8 cellular contexts compared by ENCODE assay signal in genomic region chr14:67240168-67240932, GRCh38. TPM values are rescaled to one million over a fixed set of nuclear protein-coding genes. Genes with fewer than 3 reads are reported as not detected.
A peak's percentile ranks its signal among the peaks of the same experiment; 100 is the strongest.
DNase-seq lines count a peak whose midpoint lies in the region; ATAC-seq, FAIRE-seq and TF ChIP-seq lines count a peak whose summit lies in the region.

No MANE protein-coding gene starts in this region.

- no peak overlapping the region for H3K23ac ChIP-seq in H1 (ENCODE audit: insufficient read length)

- 35% methylated on average over 23 of the region's 23 CpGs; no CpG with 5 or more reads in 1 of the 2 experiments for WGBS in H1 (ENCODE audit: extremely low coverage in 1 of 2, insufficient coverage in 1 of 2, insufficient read length in 1 of 2, insufficient replicate concordance in 2 of 2, low coverage in 1 of 2, low lambda C conversion rate in 2 of 2, missing lambda C conversion rate in 1 of 2), 2 experiments

- no peaks in the 10 kb centered on the region for H3K36me3 ChIP-seq in H1 (ENCODE audit: control insufficient read depth in 2 of 4, insufficient read depth in 4 of 4, low read length in 3 of 4)

- peak overlapping the region; percentile 86 to 97 for H3K4me2 ChIP-seq in H1 (ENCODE audit: insufficient read depth in 1 of 2, low read depth in 2 of 2, low read length in 2 of 2)

- TF ChIP-seq EP300 in H1 (IDR thresholded peaks at IDR 0.05; ENCODE audit: borderline replicate concordance in 1 of 2, low read depth in 2 of 2, low read length in 2 of 2), result no peak

- H3K27me3 Mint-ChIP-seq in activated CD4-positive, alpha-beta T cell treated with anti-CD3 and anti-CD28 coated beads for 36 hours, result peaks cover 8% of the 10 kb centered on the region
- H3K27me3 Mint-ChIP-seq in stimulated activated naive B cell treated with anti-CD40 and anti-IgM and Interleukin-4, amounts not matched to agents 10 μg/mL and 1 μg/mL and 100 μg/mL, for 72 hours, result peaks cover 0 to 7% of the 10 kb centered on the region in 2 donors

- H2BK5ac ChIP-seq in H1 (ENCODE audit: low read depth, low read length), result no peak overlapping the region; the same call in 1 of the 2 replicates

- H4K91ac ChIP-seq in H1 (replicated peaks; ENCODE audit: insufficient read length, low read length), result no peak overlapping the region

- no peak for TF ChIP-seq RAD21 in H1 (IDR thresholded peaks at IDR 0.05 in 1 of 2, conservative IDR thresholded peaks at IDR 0.05 in 1 of 2; ENCODE audit: low read depth in 2 of 2, low read length in 2 of 2)

- peak overlapping the region; percentile 62 to 95 (median 85) for H3K4me3 ChIP-seq in H1 (ENCODE audit: extremely low read depth in 1 of 4, insufficient read depth in 2 of 4, low read depth in 3 of 4, low read length in 4 of 4)

- CTCF ChIA-PET in activated CD4-positive, alpha-beta T cell treated with anti-CD3 and anti-CD28 coated beads for 36 hours (lab: Charles Lee), result interaction anchor here (0.7 to 1.4 kb wide), 3 partner anchors 44 to 119 kb away, joined by 4 to 5 read pairs (median 4); partner anchors contain the start of gene ATP6V1D
- CTCF ChIA-PET in H1 (lab: Charles Lee; ENCODE audit: partially characterized antibody), result interaction anchor here (0.6 kb wide), 1 partner anchor 74 kb away, joined by 3 read pairs; no protein-coding TSS in a partner anchor

- DNase-seq in Caki2 (ENCODE audit: low read depth) (peak; percentile 44), LHCN-M2 (ENCODE audit: low read depth) (peak; percentile 51), H1 (ENCODE audit: low read depth in 1 of 2, low spot score in 2 of 2) (peak in 1 of 2 experiments; percentile 57), medulla oblongata (ENCODE audit: extremely low spot score) (peak; percentile 68), D721Med (ENCODE audit: insufficient read length, low spot score) (no peak)
- peak; percentile 49 for DNase-seq in activated CD4-positive, alpha-beta T cell treated with anti-CD3 and anti-CD28 coated beads for 36 hours
- peak; percentile 3 for DNase-seq in stimulated activated naive B cell treated with anti-CD40 and anti-IgM and Interleukin-4, amounts not matched to agents 10 μg/mL and 1 μg/mL and 100 μg/mL, for 72 hours

- in situ Hi-C loops in Caki2 (cut with HindIII; ENCODE audit: low pct_unique_long_range_greater_than_20kb, low sequenced_read_pairs), result no loop called here

- no peaks in the 10 kb centered on the region for H4K20me1 ChIP-seq in H1 (replicated peaks in 1 of 2; ENCODE audit: control insufficient read depth in 1 of 2, insufficient read depth in 2 of 2, low read length in 2 of 2)

- peak overlapping the region; percentile 15; the same call in 1 of the 2 replicates for H3K18ac ChIP-seq in H1 (ENCODE audit: extremely low read depth, low read length)

- H3K4ac ChIP-seq in H1 (replicated peaks; ENCODE audit: insufficient read length, low read depth, low read length), result no peak overlapping the region

- peak; percentile 29 for ATAC-seq in GM21528 (IDR thresholded peaks at IDR 0.05; ENCODE audit: low FRiP score, unreplicated experiment)
- ATAC-seq in activated CD4-positive, alpha-beta T cell treated with anti-CD3 and anti-CD28 coated beads for 36 hours, result peak; percentile 6
- ATAC-seq in stimulated activated naive B cell treated with anti-CD40 and anti-IgM and Interleukin-4, amounts not matched to agents 10 μg/mL and 1 μg/mL and 100 μg/mL, for 72 hours (replicated peaks), result peak; percentile 2 to 3

- peaks cover 4% of the 10 kb centered on the region; the same call in 1 of the 2 replicates for H3K23me2 ChIP-seq in H1 (ENCODE audit: low read depth, low read length)

- H3K79me1 ChIP-seq in H1 (ENCODE audit: low read depth, low read length), result no peaks in the 10 kb centered on the region

- H3K4me1 Mint-ChIP-seq in activated CD4-positive, alpha-beta T cell treated with anti-CD3 and anti-CD28 coated beads for 36 hours, result peaks cover 21% of the 10 kb centered on the region
- H3K4me1 Mint-ChIP-seq in stimulated activated naive B cell treated with anti-CD40 and anti-IgM and Interleukin-4, amounts not matched to agents 10 μg/mL and 1 μg/mL and 100 μg/mL, for 72 hours, result peaks cover 5 to 16% of the 10 kb centered on the region in 2 donors

- no peak for TF ChIP-seq CTCF in H1 (IDR thresholded peaks at IDR 0.05; ENCODE audit: control extremely low read depth in 1 of 3, insufficient read depth in 1 of 3, low read depth in 1 of 3, low read length in 3 of 3)
- TF ChIP-seq CTCF in D721Med (IDR thresholded peaks at IDR 0.05; ENCODE audit: insufficient read depth, missing control alignments), result no peak

- no peak overlapping the region for H3K27ac ChIP-seq in H1 (ENCODE audit: low read depth, low read length)

- peak overlapping the region; percentile 79 for H3K4me3 Mint-ChIP-seq in activated CD4-positive, alpha-beta T cell treated with anti-CD3 and anti-CD28 coated beads for 36 hours
- H3K4me3 Mint-ChIP-seq in stimulated activated naive B cell treated with anti-CD40 and anti-IgM and Interleukin-4, amounts not matched to agents 10 μg/mL and 1 μg/mL and 100 μg/mL, for 72 hours, result peak overlapping the region; percentile 90 to 97

- peak overlapping the region; percentile 62 to 69 (median 68) for H3K9ac ChIP-seq in H1 (replicated peaks in 1 of 4; ENCODE audit: extremely low read depth in 1 of 4, low read depth in 3 of 4, low read length in 3 of 4)

- H2AFZ ChIP-seq in H1 (ENCODE audit: low read length), result peak overlapping the region; percentile 97

- no peak for TF ChIP-seq POLR2A in H1 (IDR thresholded peaks at IDR 0.05; ENCODE audit: control extremely low read depth in 1 of 2, low read depth in 2 of 2, low read length in 2 of 2)

- H3K9me3 ChIP-seq in H1 (ENCODE audit: insufficient read depth in 2 of 2, low read depth in 1 of 2, low read length in 1 of 2), result no peaks in the 10 kb centered on the region

- peak overlapping the region; percentile 5 for H3K56ac ChIP-seq in H1 (replicated peaks; ENCODE audit: insufficient read length, low read depth, low read length)

- no peak overlapping the region for H3K14ac ChIP-seq in H1 (ENCODE audit: insufficient read length)

- no peak overlapping the region; the same call in 1 of the 2 replicates for H2BK12ac ChIP-seq in H1 (ENCODE audit: low read depth, low read length)

- intact Hi-C loops in activated CD4-positive, alpha-beta T cell treated with anti-CD3 and anti-CD28 coated beads for 36 hours (cut with DNase I, micrococcal nuclease), result loop anchor here in 1 of 2 experiments (2.0 to 10.0 kb wide), 6 partner anchors 74 to 1552 kb away; partner anchors contain the start of genes ARG2, RAD51B, TMEM229B and ZFP36L1

- H2BK15ac ChIP-seq in H1 (ENCODE audit: low read length), result no peak overlapping the region

- no peak for FAIRE-seq in H1 (lab: Jason Lieb, UNC)
- no peak for FAIRE-seq in D721Med (lab: Jason Lieb, UNC)

- H3K36me3 Mint-ChIP-seq in activated CD4-positive, alpha-beta T cell treated with anti-CD3 and anti-CD28 coated beads for 36 hours (ENCODE audit: low read depth), result no peaks in the 10 kb centered on the region
- H3K36me3 Mint-ChIP-seq in stimulated activated naive B cell treated with anti-CD40 and anti-IgM and Interleukin-4, amounts not matched to agents 10 μg/mL and 1 μg/mL and 100 μg/mL, for 72 hours, result no peaks in the 10 kb centered on the region

- no peak overlapping the region for H2BK20ac ChIP-seq in H1 (ENCODE audit: low read length)

- peaks cover 0 to 32% of the 10 kb centered on the region in 2 experiments; a peak in 2 of 4 replicates for H3K79me2 ChIP-seq in H1 (ENCODE audit: control insufficient read depth in 1 of 2, insufficient read depth in 2 of 2, low read length in 2 of 2)

- H3K4me1 ChIP-seq in H1 (replicated peaks in 1 of 4; ENCODE audit: control insufficient read depth in 3 of 4, insufficient read depth in 4 of 4, low read length in 3 of 4), result peaks cover 0 to 4% (median 2%) of the 10 kb centered on the region in 4 experiments; a peak in 3 of 7 replicates

- no peak overlapping the region for H2AK5ac ChIP-seq in H1 (ENCODE audit: low read depth, low read length)

- no peak overlapping the region for H4K8ac ChIP-seq in H1 (ENCODE audit: extremely low read depth, insufficient read depth, low read length)

- no peaks in the 10 kb centered on the region for H3K9me3 Mint-ChIP-seq in activated CD4-positive, alpha-beta T cell treated with anti-CD3 and anti-CD28 coated beads for 36 hours (ENCODE audit: low read depth)
- H3K9me3 Mint-ChIP-seq in stimulated activated naive B cell treated with anti-CD40 and anti-IgM and Interleukin-4, amounts not matched to agents 10 μg/mL and 1 μg/mL and 100 μg/mL, for 72 hours, result no peaks in the 10 kb centered on the region

- POLR2A ChIA-PET in activated CD4-positive, alpha-beta T cell treated with anti-CD3 and anti-CD28 coated beads for 36 hours (lab: Charles Lee), result no interaction called here
- POLR2A ChIA-PET in H1 (lab: Charles Lee; ENCODE audit: partially characterized antibody), result interaction anchor here (1.1 to 3.0 kb wide), 9 partner anchors 10 to 119 kb away, joined by 3 to 13 read pairs (median 4); partner anchors contain the start of gene ATP6V1D

- H2BK120ac ChIP-seq in H1 (replicated peaks; ENCODE audit: low read depth, low read length), result no peak overlapping the region

- H3K27me3 ChIP-seq in H1 (replicated peaks in 1 of 4; ENCODE audit: control insufficient read depth in 3 of 4, extremely low read depth in 1 of 4, insufficient read depth in 3 of 4, low read length in 3 of 4), result peaks cover 0 to 8% (median 7%) of the 10 kb centered on the region in 4 experiments; a peak in 5 of 7 replicates

- H4K5ac ChIP-seq in H1 (ENCODE audit: insufficient read length, low read depth, low read length), result peak overlapping the region; percentile 60

- peak overlapping the region; percentile 60 for H3K27ac Mint-ChIP-seq in activated CD4-positive, alpha-beta T cell treated with anti-CD3 and anti-CD28 coated beads for 36 hours
- peak overlapping the region; percentile 88 for H3K27ac Mint-ChIP-seq in stimulated activated naive B cell treated with anti-CD40 and anti-IgM and Interleukin-4, amounts not matched to agents 10 μg/mL and 1 μg/mL and 100 μg/mL, for 72 hours

RNA-seq across cellular contexts. Expression of gene PALS1, which starts 0.9 kb away (rescaled TPM):
- total RNA-seq in Caki2 (2014; rRNA removed; shearing (Covaris generic); ENCODE audit: low replicate concordance), result 12.4 and 15.7 TPM in 2 replicates
- total RNA-seq in LHCN-M2 (2014; rRNA removed), result 23.8 and 25.2 TPM in 2 replicates
- polyA plus RNA-seq in LHCN-M2 (2012), result 23.1 TPM
- total RNA-seq in activated CD4-positive, alpha-beta T cell treated with anti-CD3 and anti-CD28 coated beads for 36 hours, result 1 to 10 TPM; 5.9 to 6.6 TPM
- 19.0 and 25.1 TPM in 2 replicates for total RNA-seq in H1 (2021; fragmentation: NEBNext Ultra II Directional; extraction: Animal tissue kit (Norgen Biotek cat#: 25700))
- polyA plus RNA-seq in H1 (2011; rRNA removed), result 4.2 and 6.7 TPM in 2 replicates
- 7.4 TPM for polyA plus RNA-seq in H1 (2011; cell fraction: cytosol; rRNA removed)
- 3.3 TPM for polyA plus RNA-seq in H1 (2011; cell fraction: nucleus; rRNA removed)
- 7.2 to 14.8 TPM (median 9.4 TPM) in 4 replicates for polyA plus RNA-seq in H1 (2012, experiment 1 of 2)
- polyA plus RNA-seq in H1 (2012, experiment 2 of 2), result 1.2 TPM
- 10.9 TPM for polyA plus RNA-seq in H1 (2013, experiment 1 of 2)
- 11.8 TPM for polyA plus RNA-seq in H1 (2013, experiment 2 of 2)
- 11.8 and 17.3 TPM in 2 replicates for polyA minus RNA-seq in H1 (2011; rRNA and poly(A)+ RNA removed)
- polyA minus RNA-seq in H1 (2011; cell fraction: cytosol; rRNA and poly(A)+ RNA removed), result 10.2 TPM
- polyA minus RNA-seq in H1 (2011; cell fraction: nucleus; rRNA and poly(A)+ RNA removed), result 28.2 TPM

RNA-seq across cellular contexts. Expression of gene GARIN2, which starts 51.1 kb away (rescaled TPM):
- total RNA-seq in Caki2 (2014; rRNA removed; shearing (Covaris generic); ENCODE audit: low replicate concordance), result not detected in 2 replicates
- not detected in 2 replicates for total RNA-seq in LHCN-M2 (2014; rRNA removed)
- not detected for polyA plus RNA-seq in LHCN-M2 (2012)
- total RNA-seq in activated CD4-positive, alpha-beta T cell treated with anti-CD3 and anti-CD28 coated beads for 36 hours, result not detected
- not detected in 2 replicates for total RNA-seq in H1 (2021; fragmentation: NEBNext Ultra II Directional; extraction: Animal tissue kit (Norgen Biotek cat#: 25700))
- not detected in 2 replicates for polyA plus RNA-seq in H1 (2011; rRNA removed)
- not detected for polyA plus RNA-seq in H1 (2011; cell fraction: cytosol; rRNA removed)
- 0.07 TPM for polyA plus RNA-seq in H1 (2011; cell fraction: nucleus; rRNA removed)
- polyA plus RNA-seq in H1 (2012, experiment 1 of 2), result not detected in 4 replicates
- polyA plus RNA-seq in H1 (2012, experiment 2 of 2), result not detected
- polyA plus RNA-seq in H1 (2013, experiment 1 of 2), result 0.47 TPM
- 0.46 TPM for polyA plus RNA-seq in H1 (2013, experiment 2 of 2)
- 0.10 and 0.13 TPM in 2 replicates for polyA minus RNA-seq in H1 (2011; rRNA and poly(A)+ RNA removed)
- polyA minus RNA-seq in H1 (2011; cell fraction: cytosol; rRNA and poly(A)+ RNA removed), result not detected
- not detected for polyA minus RNA-seq in H1 (2011; cell fraction: nucleus; rRNA and poly(A)+ RNA removed)
